7 cellular contexts compared by ENCODE assay signal in genomic region chr17:3963214-3964201, GRCh38. TPM values are rescaled to one million over a fixed set of nuclear protein-coding genes. Genes with fewer than 3 reads are reported as not detected.
DNase-seq lines count a peak whose midpoint lies in the region; ATAC-seq, FAIRE-seq and TF ChIP-seq lines count a peak whose summit lies in the region.

No MANE protein-coding gene starts in this region.

- H3K9me3 Mint-ChIP-seq in activated CD4-positive, alpha-beta T cell treated with anti-CD3 and anti-CD28 coated beads for 36 hours (ENCODE audit: low read depth): no peaks in the 10 kb centered on the region
- H3K9me3 Mint-ChIP-seq in endothelial cell (ENCODE audit: unreplicated experiment): no peaks in the 10 kb centered on the region

- peak; percentile 78 for DNase-seq in activated CD4-positive, alpha-beta T cell treated with anti-CD3 and anti-CD28 coated beads for 36 hours
- DNase-seq in endothelial cell (ENCODE audit: low spot score): peak; percentile 44
- peak; percentile 57 for DNase-seq in small intestine
- no peak for DNase-seq in posterior vena cava (ENCODE audit: low spot score)
- no peak for DNase-seq in iPS-NIHi11 (ENCODE audit: low spot score)

- peaks cover 50% of the 10 kb centered on the region for H3K4me1 Mint-ChIP-seq in activated CD4-positive, alpha-beta T cell treated with anti-CD3 and anti-CD28 coated beads for 36 hours
- peaks cover 24% of the 10 kb centered on the region for H3K4me1 Mint-ChIP-seq in endothelial cell (ENCODE audit: unreplicated experiment)

- peaks cover 5% of the 10 kb centered on the region for H3K36me3 Mint-ChIP-seq in activated CD4-positive, alpha-beta T cell treated with anti-CD3 and anti-CD28 coated beads for 36 hours (ENCODE audit: low read depth)
- H3K36me3 Mint-ChIP-seq in endothelial cell (ENCODE audit: low read depth, unreplicated experiment): peaks cover under 1% of the 10 kb centered on the region

- peaks cover 2 to 12% of the 10 kb centered on the region in 2 donors for H3K4me1 ChIP-seq in small intestine (ENCODE audit: control insufficient read depth in 2 of 2, insufficient read depth in 1 of 2, low read depth in 1 of 2, low read length in 1 of 2)

- peak overlapping the region; percentile 30 to 59 for H3K27ac ChIP-seq in small intestine (ENCODE audit: low read depth in 1 of 2, low read length in 1 of 2)

- H3K27me3 Mint-ChIP-seq in activated CD4-positive, alpha-beta T cell treated with anti-CD3 and anti-CD28 coated beads for 36 hours: no peaks in the 10 kb centered on the region
- peaks cover 15% of the 10 kb centered on the region for H3K27me3 Mint-ChIP-seq in endothelial cell (ENCODE audit: unreplicated experiment)

- no peak for TF ChIP-seq CTCF in endothelial cell (IDR thresholded peaks at IDR 0.05; ENCODE audit: unreplicated experiment)

- WGBS in small intestine, 3 donors: 5 to 8% (median 5%) methylated on average over 47 to 64 of the region's 64 CpGs

- CTCF ChIA-PET in activated CD4-positive, alpha-beta T cell treated with anti-CD3 and anti-CD28 coated beads for 36 hours (lab: Charles Lee): interaction anchor here (0.6 to 1.7 kb wide), 7 partner anchors 8 to 130 kb away, joined by 3 to 4 read pairs (median 3); no protein-coding TSS in a partner anchor

- intact Hi-C loops in activated CD4-positive, alpha-beta T cell treated with anti-CD3 and anti-CD28 coated beads for 36 hours (cut with DNase I, micrococcal nuclease): loop anchor here (1.0 to 10.0 kb wide), 17 partner anchors 19 to 1569 kb away; partner anchors contain the start of genes CYB5D2 (in 2 of the 2), ZZEF1 (in 2 of the 2), ARRB2 (in 1 of the 2) and CAMKK1 (in 1 of the 2)
- intact Hi-C loops in posterior vena cava (cut with DNase I): no loop called here

- H3K27ac Mint-ChIP-seq in activated CD4-positive, alpha-beta T cell treated with anti-CD3 and anti-CD28 coated beads for 36 hours: peak overlapping the region; percentile 67
- no peak overlapping the region for H3K27ac Mint-ChIP-seq in endothelial cell (ENCODE audit: unreplicated experiment)

- ATAC-seq in GM19351 (IDR thresholded peaks at IDR 0.05; ENCODE audit: unreplicated experiment) (peak; percentile 12), HG03521 (IDR thresholded peaks at IDR 0.05; ENCODE audit: unreplicated experiment) (peak; percentile 18)
- peak; percentile 13 for ATAC-seq in activated CD4-positive, alpha-beta T cell treated with anti-CD3 and anti-CD28 coated beads for 36 hours

- no peak for FAIRE-seq in small intestine (lab: Jason Lieb, UNC)

- H3K27me3 ChIP-seq in small intestine (ENCODE audit: control insufficient read depth in 2 of 2, insufficient read depth in 2 of 2, low read length in 2 of 2): no peaks in the 10 kb centered on the region

- POLR2A ChIA-PET in activated CD4-positive, alpha-beta T cell treated with anti-CD3 and anti-CD28 coated beads for 36 hours (lab: Charles Lee): interaction anchor here (0.6 to 1.0 kb wide), 2 partner anchors 25 to 28 kb away, joined by 3 read pairs; no protein-coding TSS in a partner anchor

- H3K4me3 Mint-ChIP-seq in activated CD4-positive, alpha-beta T cell treated with anti-CD3 and anti-CD28 coated beads for 36 hours: peak overlapping the region; percentile 86
- H3K4me3 Mint-ChIP-seq in endothelial cell (ENCODE audit: unreplicated experiment): peak overlapping the region; percentile 83

- H3K9me3 ChIP-seq in small intestine (ENCODE audit: control insufficient read depth, low read depth): no peaks in the 10 kb centered on the region

- peak overlapping the region; percentile 74 to 82 for H3K4me3 ChIP-seq in small intestine (ENCODE audit: low read depth in 1 of 2, low read length in 2 of 2)

- no peaks in the 10 kb centered on the region for H3K36me3 ChIP-seq in small intestine (ENCODE audit: control insufficient read depth in 2 of 2, insufficient read depth in 2 of 2, low read length in 2 of 2)

RNA-seq across cellular contexts. Expression of gene ATP2A3, which starts 0.7 kb away (rescaled TPM):
- total RNA-seq in activated CD4-positive, alpha-beta T cell treated with anti-CD3 and anti-CD28 coated beads for 36 hours: 10 to 100 TPM; 92.6 to 98.3 TPM
- total RNA-seq in endothelial cell (ENCODE audit: unreplicated experiment): 116 TPM
- 10 to 100 TPM in 2 of 3 donors, 1 to 10 TPM in 1; 5.8 to 30.6 (median 18.1) TPM for polyA plus RNA-seq in small intestine
- total RNA-seq in posterior vena cava: 10 to 100 TPM; 27.5 to 27.7 TPM

RNA-seq across cellular contexts. Expression of gene P2RX1, which starts 47.2 kb away (rescaled TPM):
- total RNA-seq in activated CD4-positive, alpha-beta T cell treated with anti-CD3 and anti-CD28 coated beads for 36 hours: under 1 TPM; 0.72 to 0.89 TPM
- total RNA-seq in endothelial cell (ENCODE audit: unreplicated experiment): not detected
- 1 to 10 TPM in 2 of 3 donors, not detected in 1; 2.2 to 3.2 TPM for polyA plus RNA-seq in small intestine
- 100 to 1,000 TPM in 1 of 2 donors, 10 to 100 TPM in 1; 71.0 to 115 TPM for total RNA-seq in posterior vena cava

Comparison
In these comparisons a context has a peak if more than half of its experiments do, and no peak if none do; other contexts are left out.
1. DNase-seq: peak in activated CD4-positive, alpha-beta T cell treated with anti-CD3 and anti-CD28 coated beads for 36 hours (single experiment), endothelial cell (single experiment) and small intestine (single experiment); none in posterior vena cava (single experiment) and iPS-NIHi11 (single experiment).
2. RNA of gene P2RX1, which starts 47.2 kb away (total RNA-seq): 71.0 to 115 TPM in posterior vena cava; 0.72 to 0.89 TPM in activated CD4-positive, alpha-beta T cell treated with anti-CD3 and anti-CD28 coated beads for 36 hours and not detected in endothelial cell (single experiment); every median in the first group is over 10 times any median in the second.
3. intact Hi-C loops: an anchor here in activated CD4-positive, alpha-beta T cell treated with anti-CD3 and anti-CD28 coated beads for 36 hours (1.0 to 10.0 kb wide); none called in posterior vena cava.
4. Peak in every context shown above with its lines, with median percentiles within 50 percentile points of each other: ATAC-seq.